ENCODE assay signal across 14 cellular contexts in genomic region chr4:66927937-66928336, GRCh38.
DNase-seq lines count a peak whose midpoint lies in the region; ATAC-seq and TF ChIP-seq lines count a peak whose summit lies in the region.
"Had no signal": no experiment of that assay in that cellular context is flagged by ENCODE, and none has a peak within 500 bp of the region (broad histone marks: within the 10 kb centered on the region; RNA-seq: fewer than 3 reads in every experiment).

No MANE protein-coding gene starts in this region.

- no peak overlapping the region for H3K9ac ChIP-seq in endodermal cell (ENCODE audit: extremely low read depth, low read length, poor library complexity, severe bottlenecking)

- no peaks in the 10 kb centered on the region for H3K27me3 Mint-ChIP-seq in endodermal cell (ENCODE audit: insufficient read depth)

- DNase-seq in DMS 273 (lab: John Stamatoyannopoulos, UW; ENCODE audit: unreplicated experiment) (peak; percentile 89), NCI-H1417 (lab: John Stamatoyannopoulos, UW) (peak; percentile 80 to 97 (median 97)), NCI-H446 treated with DMSO at 0.1 percent for 48 hours (lab: John Stamatoyannopoulos, UW) (peak; percentile 98), endodermal cell (no peak), prostate gland (ENCODE audit: low spot score) (no peak), gastrocnemius medialis (no peak)
- no peak for DNase-seq in stimulated activated CD4-positive, alpha-beta T cell treated with anti-CD3 and anti-CD28 coated beads, Interleukin-4, amount 100 ng/mL, for 4 hours
- no peak for DNase-seq in activated CD8-positive, alpha-beta memory T cell treated with anti-CD3 and anti-CD28 coated beads for 24 hours
- DNase-seq: activated naive CD4-positive, alpha-beta T cell treated with anti-CD3 and anti-CD28 coated beads, Interleukin-2, amount 50 U/mL, for 16 hours; mesendoderm; occipital lobe had no signal

- intact Hi-C loops in prostate gland (cut with DNase I) (no loop called here), gastrocnemius medialis (cut with DNase I; ENCODE audit: low total_unique reads) (no loop called here)

- H3K27me3 ChIP-seq in endodermal cell (ENCODE audit: control insufficient read depth, insufficient read depth, low read length, poor library complexity, severe bottlenecking) = no peaks in the 10 kb centered on the region
- H3K27me3 ChIP-seq in prostate gland (replicated peaks; ENCODE audit: insufficient read depth) = no peaks in the 10 kb centered on the region
- no peaks in the 10 kb centered on the region for H3K27me3 ChIP-seq in gastrocnemius medialis
- H3K27me3 ChIP-seq: gastroesophageal sphincter, SJSA1 had no signal

- H3K36me3 ChIP-seq in endodermal cell (ENCODE audit: control insufficient read depth, insufficient read depth, low read length) (no peaks in the 10 kb centered on the region), prostate gland (no peaks in the 10 kb centered on the region), gastrocnemius medialis (no peaks in the 10 kb centered on the region)
- H3K36me3 ChIP-seq: gastroesophageal sphincter, SJSA1, thoracic aorta had no signal

- no peak for TF ChIP-seq CTCF in endodermal cell (conservative IDR thresholded peaks at IDR 0.05)
- TF ChIP-seq CTCF in prostate gland (IDR thresholded peaks at IDR 0.05) = no peak
- TF ChIP-seq CTCF in gastrocnemius medialis (IDR thresholded peaks at IDR 0.05 in 4 of 5, conservative IDR thresholded peaks at IDR 0.05 in 1 of 5) = no peak

- H3K4me3 ChIP-seq in endodermal cell (ENCODE audit: low read length) = peak overlapping the region; percentile 23
- H3K4me3 ChIP-seq in prostate gland = no peak overlapping the region
- no peak overlapping the region for H3K4me3 ChIP-seq in gastrocnemius medialis
- H3K4me3 ChIP-seq: gastroesophageal sphincter, SJSA1, thoracic aorta had no signal

- TF ChIP-seq POLR2A in prostate gland (IDR thresholded peaks at IDR 0.05) (no peak), gastrocnemius medialis (IDR thresholded peaks at IDR 0.05) (no peak)

- peaks cover 3% of the 10 kb centered on the region for H3K4me1 ChIP-seq in endodermal cell (ENCODE audit: control insufficient read depth, insufficient read depth, low read length)
- H3K4me1 ChIP-seq in prostate gland (replicated peaks) = no peaks in the 10 kb centered on the region
- H3K4me1 ChIP-seq in gastrocnemius medialis = no peaks in the 10 kb centered on the region
- H3K4me1 ChIP-seq: SJSA1 had no signal

- H3K4me3 Mint-ChIP-seq in endodermal cell = no peak overlapping the region

- in situ Hi-C loops in gastrocnemius medialis (cut with MboI; ENCODE audit: low sequenced_read_pairs in 4 of 4) = no loop called here

- no peaks in the 10 kb centered on the region for H3K9me3 ChIP-seq in endodermal cell (ENCODE audit: control insufficient read depth, low read length)
- no peaks in the 10 kb centered on the region for H3K9me3 ChIP-seq in prostate gland
- H3K9me3 ChIP-seq in gastrocnemius medialis = no peaks in the 10 kb centered on the region
- H3K9me3 ChIP-seq: gastroesophageal sphincter, SJSA1, thoracic aorta had no signal

- WGBS in endodermal cell (ENCODE audit: insufficient coverage in 1 of 2, insufficient read length in 1 of 2), 2 experiments = 84 to 96% methylated on average over 3 of the region's 3 CpGs
- WGBS in prostate gland = 27% methylated on average over 3 of the region's 3 CpGs

- ATAC-seq in gastrocnemius medialis = no peak
- ATAC-seq: gastroesophageal sphincter had no signal

- H3K4me1 Mint-ChIP-seq in endodermal cell = peaks cover 7% of the 10 kb centered on the region

- H3K27ac Mint-ChIP-seq in endodermal cell = no peak overlapping the region

- H3K27ac ChIP-seq in endodermal cell (ENCODE audit: low read depth, low read length) = no peak overlapping the region
- H3K27ac ChIP-seq in prostate gland = no peak overlapping the region
- H3K27ac ChIP-seq in gastrocnemius medialis = no peak overlapping the region
- H3K27ac ChIP-seq: gastroesophageal sphincter, SJSA1, thoracic aorta had no signal

- no peaks in the 10 kb centered on the region for H3K36me3 Mint-ChIP-seq in endodermal cell (ENCODE audit: low read depth)

- H3K9me3 Mint-ChIP-seq in endodermal cell = no peaks in the 10 kb centered on the region

Comparison
In these comparisons a context has a peak if more than half of its experiments do, and no peak if none do; other contexts are left out.
1. DNase-seq: peak in DMS 273 (single experiment), NCI-H1417 (3 of 3) and NCI-H446 treated with DMSO at 0.1 percent for 48 hours (single experiment); none in endodermal cell (single experiment), stimulated activated CD4-positive, alpha-beta T cell treated with anti-CD3 and anti-CD28 coated beads, Interleukin-4, amount 100 ng/mL, for 4 hours (0 of 2), prostate gland (single experiment), activated CD8-positive, alpha-beta memory T cell treated with anti-CD3 and anti-CD28 coated beads for 24 hours (single experiment) and gastrocnemius medialis (0 of 2).